ENCODE assay signal across 24 cellular contexts in the genomic region with DNA sequence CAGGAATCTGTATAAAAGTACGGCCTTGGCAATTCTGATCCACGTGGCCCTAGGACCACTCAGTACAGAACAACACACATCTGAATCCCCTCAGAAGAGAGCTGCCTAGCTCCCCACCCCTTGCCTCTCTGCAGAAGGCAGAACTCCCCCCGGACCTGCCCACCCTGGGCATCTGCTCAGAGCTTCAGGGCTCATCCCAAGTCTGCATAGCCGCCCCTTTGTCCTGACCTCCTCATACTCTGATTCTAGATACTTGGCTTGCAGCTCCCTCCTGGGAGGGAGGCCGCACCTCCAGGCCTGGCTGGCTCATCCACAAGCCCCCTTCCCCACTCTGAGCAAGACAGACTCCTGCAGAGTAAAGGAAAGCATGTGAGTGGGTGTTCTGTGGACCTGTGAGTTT. TPM values are rescaled to one million over a fixed set of nuclear protein-coding genes. Genes with fewer than 3 reads are reported as not detected.
"Had no signal": no experiment of that assay in that cellular context is flagged by ENCODE, and none has a peak within 500 bp of the region (broad histone marks: within the 10 kb centered on the region; RNA-seq: fewer than 3 reads in every experiment).

No MANE protein-coding gene starts in this region.

- H3K4me3 ChIP-seq: breast epithelium, K562 had no signal

- DNase-seq: activated B cell treated with CpG ODN at 0.5 μM for 24 hours; activated CD4-positive, alpha-beta memory T cell treated with anti-CD3 and anti-CD28 coated beads for 36 hours; activated CD4-positive, alpha-beta T cell treated with anti-CD3 and anti-CD28 coated beads for 1 hour; activated CD4-positive, alpha-beta T cell treated with anti-CD3 and anti-CD28 coated beads, Interleukin-2, amount 10 ng/mL, durations not matched to agents 7 days and 5 days; activated CD8-positive, alpha-beta memory T cell treated with anti-CD3 and anti-CD28 coated beads for 24 hours; activated gamma-delta T cell treated with Interleukin-2 at 50 U/mL for 16 hours; activated naive CD4-positive, alpha-beta T cell treated with anti-CD3 and anti-CD28 coated beads, Interleukin-2, amount 10 ng/mL, durations not matched to agents 7 days and 5 days; activated naive CD8-positive, alpha-beta T cell treated with anti-CD3 and anti-CD28 coated beads for 36 hours; activated T-cell treated with anti-CD3 and anti-CD28 coated beads, Interleukin-2, amount 50 U/mL, for 4 hours; Karpas-422; MM.1S; NCI-H1105; NCI-H1436; NCI-H187; NCI-H2081; NCI-H446; NCI-H524; PC-3; SIG-M5; T-helper 17 cell; T-helper 9 cell had no signal

- H3K4me1 ChIP-seq: breast epithelium had no signal

- H3K36me3 ChIP-seq: breast epithelium had no signal

- H3K27ac ChIP-seq: breast epithelium had no signal

- ATAC-seq: K562, PC-3, T-helper 17 cell had no signal

- H3K27me3 ChIP-seq: breast epithelium had no signal

- H3K9me3 ChIP-seq: breast epithelium had no signal

RNA-seq across cellular contexts. Expression of a gene that starts 49.6 kb away (rescaled TPM):
- total RNA-seq: activated B cell treated with CpG ODN at 0.5 μM for 24 hours; activated CD4-positive, alpha-beta memory T cell treated with anti-CD3 and anti-CD28 coated beads for 36 hours; activated CD4-positive, alpha-beta T cell treated with anti-CD3 and anti-CD28 coated beads, Interleukin-2, amount 10 ng/mL, durations not matched to agents 7 days and 5 days; activated naive CD8-positive, alpha-beta T cell treated with anti-CD3 and anti-CD28 coated beads for 36 hours; activated T-cell treated with anti-CD3 and anti-CD28 coated beads, Interleukin-2, amount 50 U/mL, for 4 hours; PC-3; T-helper 17 cell had no signal
- polyA plus RNA-seq: aorta had no signal
